In genomic region chr5:116947691-116948528, GRCh38 we compare ENCODE assay signal across 8 cellular contexts.
A peak's percentile ranks its signal among the peaks of the same experiment; 100 is the strongest.
DNase-seq lines count a peak whose midpoint lies in the region; ATAC-seq and TF ChIP-seq lines count a peak whose summit lies in the region.

No MANE protein-coding gene starts in this region.

- intact Hi-C loops in stomach (cut with DNase I; ENCODE audit: low total_unique reads): loop anchor here (10.0 kb wide), 1 partner anchor 373 kb away; the partner anchor contains the start of gene SEMA6A

- no peaks in the 10 kb centered on the region for H3K9me3 ChIP-seq in stomach

- H3K27ac ChIP-seq in C4-2B: no peak overlapping the region
- H3K27ac ChIP-seq in stomach: no peak overlapping the region

- 62 to 71% (median 63%) methylated on average over 15 of the region's 15 CpGs for WGBS in stomach, 5 donors

- no peaks in the 10 kb centered on the region for H3K4me1 ChIP-seq in stomach

- H3K4me3 ChIP-seq in stomach: no peak overlapping the region

- H3K36me3 ChIP-seq in stomach: no peaks in the 10 kb centered on the region

- peak; percentile 35 for DNase-seq in NCI-H345 (lab: John Stamatoyannopoulos, UW)
- DNase-seq in activated CD4-positive, alpha-beta T cell treated with anti-CD3 and anti-CD28 coated beads for 4 hours: peak; percentile 8 to 37
- peak; percentile 28 for DNase-seq in effector CD4-positive, alpha-beta T cell
- DNase-seq in mucosa of gallbladder (ENCODE audit: low spot score): peak; percentile 76
- DNase-seq in stomach: peak; percentile 80

- TF ChIP-seq CTCF in C4-2B (conservative IDR thresholded peaks at IDR 0.05): peak; percentile 94
- TF ChIP-seq CTCF in stomach (IDR thresholded peaks at IDR 0.05): peak in 5 of 7 experiments; percentile 59 to 74 (median 62)

- H3K27me3 ChIP-seq in stomach: no peaks in the 10 kb centered on the region

- ATAC-seq in GM19023 (IDR thresholded peaks at IDR 0.05; ENCODE audit: unreplicated experiment): peak; percentile 100
- ATAC-seq in HG03095 (IDR thresholded peaks at IDR 0.05; ENCODE audit: unreplicated experiment): peak; percentile 100

- TF ChIP-seq EP300 in stomach (IDR thresholded peaks at IDR 0.05): no peak

- TF ChIP-seq POLR2A in stomach (IDR thresholded peaks at IDR 0.05): no peak

Comparison
In these comparisons a context has a peak if more than half of its experiments do, and no peak if none do; other contexts are left out.
1. DNase-seq: peak in every context shown above with its lines; median percentile 80 in stomach; 76 in mucosa of gallbladder; 35 in NCI-H345; 28 in effector CD4-positive, alpha-beta T cell; 22 in activated CD4-positive, alpha-beta T cell treated with anti-CD3 and anti-CD28 coated beads for 4 hours.